Comparison of ENCODE assay signal across 7 cellular contexts in genomic region chrX:102067966-102068723, GRCh38. TPM values are rescaled to one million over a fixed set of nuclear protein-coding genes. Genes with fewer than 3 reads are reported as not detected.
DNase-seq lines count a peak whose midpoint lies in the region; ATAC-seq and TF ChIP-seq lines count a peak whose summit lies in the region.

No MANE protein-coding gene starts in this region.

- H3K9me3 ChIP-seq in uterus = no peaks in the 10 kb centered on the region

- no peak for TF ChIP-seq POLR2A in uterus (IDR thresholded peaks at IDR 0.05)

- peaks cover 0 to 3% of the 10 kb centered on the region in 2 donors for H3K27me3 ChIP-seq in uterus

- no peak overlapping the region for H3K4me3 ChIP-seq in uterus

- intact Hi-C loops in uterus (cut with DNase I; ENCODE audit: low total_unique reads) = no loop called here

- no peak overlapping the region for H3K27ac ChIP-seq in uterus

- peak; percentile 2 for DNase-seq in Daoy (ENCODE audit: low read depth)
- peak; percentile 26 for DNase-seq in HEK293T (ENCODE audit: extremely low spot score)
- DNase-seq in activated CD4-positive, alpha-beta T cell treated with anti-CD3 and anti-CD28 coated beads for 48 hours = peak; percentile 7
- peak; percentile 9 for DNase-seq in iPS-NIHi7 (ENCODE audit: extremely low spot score)
- DNase-seq in uterus = no peak
- DNase-seq in activated effector memory CD4-positive, alpha-beta T cell treated with Interleukin-2 at 50 U/mL for 16 hours = no peak

- no peaks in the 10 kb centered on the region for H3K36me3 ChIP-seq in uterus

- no peak for ATAC-seq in GM19463 (IDR thresholded peaks at IDR 0.05; ENCODE audit: unreplicated experiment)

- CTCF ChIA-PET in HEK293T (lab: Yijun Ruan, JAX) = interaction anchor here (0.8 to 1.1 kb wide), 4 partner anchors 13 to 832 kb away, joined by 3 to 5 read pairs (median 4); no protein-coding TSS in a partner anchor

- no peaks in the 10 kb centered on the region for H3K4me1 ChIP-seq in uterus

- peak; percentile 37 to 47 (median 43) for TF ChIP-seq CTCF in uterus (IDR thresholded peaks at IDR 0.05)

- POLR2A ChIA-PET in HEK293T (lab: Yijun Ruan, JAX) = no interaction called here

TF ChIP-seq in HEK293T, 16 proteins besides CTCF, POLR2A, EP300 and RAD21:
- TF ChIP-seq LEF1 (IDR thresholded peaks at IDR 0.05; ENCODE audit: borderline replicate concordance) (no peak), ARNT (IDR thresholded peaks at IDR 0.05) (no peak), BHLHE40 (IDR thresholded peaks at IDR 0.05; ENCODE audit: borderline replicate concordance) (no peak), PKNOX1 (IDR thresholded peaks at IDR 0.05) (no peak), NFRKB (IDR thresholded peaks at IDR 0.05) (no peak), SP1 (IDR thresholded peaks at IDR 0.05) (no peak), ELF4 (IDR thresholded peaks at IDR 0.05) (no peak), SUZ12 (IDR thresholded peaks at IDR 0.05) (no peak), FOXK2 (IDR thresholded peaks at IDR 0.05) (no peak), FOXA1 (IDR thresholded peaks at IDR 0.05) (no peak), CTBP1 (IDR thresholded peaks at IDR 0.05; ENCODE audit: borderline replicate concordance) (no peak)

RNA-seq across cellular contexts. Expression of gene TCEAL2, which starts 57.3 kb away (rescaled TPM):
- 9.1 and 16.8 TPM in 2 replicates for total RNA-seq in Daoy (2014; rRNA removed; shearing (Covaris generic))
- 10 to 100 TPM in 2 of 4 donors, 1 to 10 TPM in 1, under 1 TPM in 1; 0.51 to 42.9 (median 19.5) TPM for total RNA-seq in uterus

Comparison
In these comparisons a context has a peak if more than half of its experiments do, and no peak if none do; other contexts are left out.
1. DNase-seq: peak in Daoy (single experiment), HEK293T (single experiment), activated CD4-positive, alpha-beta T cell treated with anti-CD3 and anti-CD28 coated beads for 48 hours (single experiment) and iPS-NIHi7 (single experiment); none in uterus (0 of 2) and activated effector memory CD4-positive, alpha-beta T cell treated with Interleukin-2 at 50 U/mL for 16 hours (single experiment).